In the genomic region with DNA sequence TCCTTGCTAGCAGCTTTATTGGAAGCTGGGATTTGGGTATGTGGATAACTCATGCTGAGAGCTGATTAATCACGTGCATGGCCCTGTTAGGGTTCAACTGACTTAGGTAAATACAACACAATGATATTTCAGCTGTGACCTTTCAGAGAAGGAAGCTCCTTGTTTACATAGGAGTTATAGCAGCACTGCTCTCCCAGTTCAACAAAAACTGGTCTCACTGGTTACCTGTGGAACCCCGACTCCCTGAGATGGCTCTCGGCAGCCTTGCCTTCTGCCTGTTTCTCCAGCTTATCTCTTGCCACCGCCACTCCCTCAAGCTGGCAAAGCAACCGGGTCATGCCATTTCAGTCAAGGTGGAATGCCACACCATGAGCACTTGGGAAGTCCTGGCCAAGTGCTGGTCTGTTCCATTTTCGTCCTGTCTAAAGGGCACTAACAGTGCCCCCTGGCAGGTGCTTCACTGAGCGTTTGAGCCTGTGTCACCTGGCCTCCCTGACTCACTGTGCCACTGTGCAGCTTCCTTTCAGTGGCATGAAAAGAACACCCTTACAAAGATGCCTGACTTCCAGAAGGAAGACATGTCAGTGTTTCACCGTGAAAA, we compare ENCODE assay signal across 1 cellular context.
A peak's percentile ranks its signal among the peaks of the same experiment; 100 is the strongest.
TF ChIP-seq lines count a peak whose summit lies in the region.

No MANE protein-coding gene starts in this region.

TF ChIP-seq in HepG2, 621 proteins besides CTCF, POLR2A, EP300 and RAD21 (continued from another document):
- TF ChIP-seq ZNF18 (CRISPR knock-in tag; IDR thresholded peaks at IDR 0.05; ENCODE audit: insufficient replicate concordance), result no peak
- TF ChIP-seq, protein P1, sequence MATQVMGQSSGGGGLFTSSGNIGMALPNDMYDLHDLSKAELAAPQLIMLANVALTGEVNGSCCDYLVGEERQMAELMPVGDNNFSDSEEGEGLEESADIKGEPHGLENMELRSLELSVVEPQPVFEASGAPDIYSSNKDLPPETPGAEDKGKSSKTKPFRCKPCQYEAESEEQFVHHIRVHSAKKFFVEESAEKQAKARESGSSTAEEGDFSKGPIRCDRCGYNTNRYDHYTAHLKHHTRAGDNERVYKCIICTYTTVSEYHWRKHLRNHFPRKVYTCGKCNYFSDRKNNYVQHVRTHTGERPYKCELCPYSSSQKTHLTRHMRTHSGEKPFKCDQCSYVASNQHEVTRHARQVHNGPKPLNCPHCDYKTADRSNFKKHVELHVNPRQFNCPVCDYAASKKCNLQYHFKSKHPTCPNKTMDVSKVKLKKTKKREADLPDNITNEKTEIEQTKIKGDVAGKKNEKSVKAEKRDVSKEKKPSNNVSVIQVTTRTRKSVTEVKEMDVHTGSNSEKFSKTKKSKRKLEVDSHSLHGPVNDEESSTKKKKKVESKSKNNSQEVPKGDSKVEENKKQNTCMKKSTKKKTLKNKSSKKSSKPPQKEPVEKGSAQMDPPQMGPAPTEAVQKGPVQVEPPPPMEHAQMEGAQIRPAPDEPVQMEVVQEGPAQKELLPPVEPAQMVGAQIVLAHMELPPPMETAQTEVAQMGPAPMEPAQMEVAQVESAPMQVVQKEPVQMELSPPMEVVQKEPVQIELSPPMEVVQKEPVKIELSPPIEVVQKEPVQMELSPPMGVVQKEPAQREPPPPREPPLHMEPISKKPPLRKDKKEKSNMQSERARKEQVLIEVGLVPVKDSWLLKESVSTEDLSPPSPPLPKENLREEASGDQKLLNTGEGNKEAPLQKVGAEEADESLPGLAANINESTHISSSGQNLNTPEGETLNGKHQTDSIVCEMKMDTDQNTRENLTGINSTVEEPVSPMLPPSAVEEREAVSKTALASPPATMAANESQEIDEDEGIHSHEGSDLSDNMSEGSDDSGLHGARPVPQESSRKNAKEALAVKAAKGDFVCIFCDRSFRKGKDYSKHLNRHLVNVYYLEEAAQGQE (IDR thresholded peaks at IDR 0.05; ENCODE audit: borderline replicate concordance in 1 of 2, low read depth in 1 of 2, low read length in 2 of 2), result no peak
- TF ChIP-seq ZNF256 (CRISPR knock-in tag; conservative IDR thresholded peaks at IDR 0.05), result no peak
- TF ChIP-seq GMEB1 (CRISPR knock-in tag; IDR thresholded peaks at IDR 0.05; ENCODE audit: borderline replicate concordance), result no peak
- TF ChIP-seq MED1 (CRISPR knock-in tag; IDR thresholded peaks at IDR 0.05), result peak; percentile 42; the same call in 1 of the 2 replicates
- TF ChIP-seq, protein P2, sequence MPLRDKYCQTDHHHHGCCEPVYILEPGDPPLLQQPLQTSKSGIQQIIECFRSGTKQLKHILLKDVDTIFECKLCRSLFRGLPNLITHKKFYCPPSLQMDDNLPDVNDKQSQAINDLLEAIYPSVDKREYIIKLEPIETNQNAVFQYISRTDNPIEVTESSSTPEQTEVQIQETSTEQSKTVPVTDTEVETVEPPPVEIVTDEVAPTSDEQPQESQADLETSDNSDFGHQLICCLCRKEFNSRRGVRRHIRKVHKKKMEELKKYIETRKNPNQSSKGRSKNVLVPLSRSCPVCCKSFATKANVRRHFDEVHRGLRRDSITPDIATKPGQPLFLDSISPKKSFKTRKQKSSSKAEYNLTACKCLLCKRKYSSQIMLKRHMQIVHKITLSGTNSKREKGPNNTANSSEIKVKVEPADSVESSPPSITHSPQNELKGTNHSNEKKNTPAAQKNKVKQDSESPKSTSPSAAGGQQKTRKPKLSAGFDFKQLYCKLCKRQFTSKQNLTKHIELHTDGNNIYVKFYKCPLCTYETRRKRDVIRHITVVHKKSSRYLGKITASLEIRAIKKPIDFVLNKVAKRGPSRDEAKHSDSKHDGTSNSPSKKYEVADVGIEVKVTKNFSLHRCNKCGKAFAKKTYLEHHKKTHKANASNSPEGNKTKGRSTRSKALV (CRISPR knock-in tag; IDR thresholded peaks at IDR 0.05), result 0 out of 2 replicates have a peak, but pooled peaks have one; percentile 35
- TF ChIP-seq SOX13 (IDR thresholded peaks at IDR 0.05), result no peak
- peak in 1 of 2 experiments; percentile 77; a peak in 2 of 4 replicates for TF ChIP-seq SOX13 (CRISPR knock-in tag; conservative IDR thresholded peaks at IDR 0.05 in 1 of 2, IDR thresholded peaks at IDR 0.05 in 1 of 2)
